Comparison of ENCODE assay signal across 21 cellular contexts in genomic region chr4:7782783-7783182, GRCh38.
DNase-seq lines count a peak whose midpoint lies in the region; ATAC-seq and TF ChIP-seq lines count a peak whose summit lies in the region.
"Had no signal": no experiment of that assay in that cellular context is flagged by ENCODE, and none has a peak within 500 bp of the region (broad histone marks: within the 10 kb centered on the region; RNA-seq: fewer than 3 reads in every experiment).

No MANE protein-coding gene starts in this region.

- peaks cover 70% of the 10 kb centered on the region for H3K36me3 ChIP-seq in adipocyte (ENCODE audit: control insufficient read depth, insufficient read depth, low read length, severe bottlenecking)

- peak overlapping the region; percentile 3 for H3K9ac ChIP-seq in adipocyte (ENCODE audit: low read length)

- in situ Hi-C loops in G401 (cut with HindIII; ENCODE audit: low sequenced_read_pairs): no loop called here

- DNase-seq in activated T-cell treated with anti-CD3 and anti-CD28 coated beads, Interleukin-2, amount 50 U/mL, for 24 hours: no peak
- no peak for DNase-seq in activated T-cell treated with anti-CD3 and anti-CD28 coated beads, Interleukin-2, amount 50 U/mL, for 4 hours
- DNase-seq in GM12865 (ENCODE audit: low read depth) (peak; percentile 53), adipocyte (ENCODE audit: low read depth) (no peak), mesothelial cell of epicardium (ENCODE audit: low spot score in 2 of 2, unreplicated experiment in 2 of 2) (no peak), G401 (ENCODE audit: low spot score) (no peak), immature natural killer cell (no peak), COLO668 (lab: John Stamatoyannopoulos, UW; ENCODE audit: unreplicated experiment) (no peak)
- DNase-seq: activated gamma-delta T cell; CD8-positive, alpha-beta memory T cell; effector CD8-positive, alpha-beta T cell; hypothalamus; MM.1S; NCI-H1694 treated with DMSO at 0.1 percent for 48 hours; NCI-H345; NK-92 treated with Interleukin-12 subunit alpha and Interleukin-12 subunit beta, amount 100 ng/mL, for 24 hours; retina; stimulated activated naive CD8-positive, alpha-beta T cell treated with anti-CD3 and anti-CD28 coated beads, Interleukin-15, amount 100 ng/mL, for 72 hours had no signal

- H3K36me3 Mint-ChIP-seq in activated T-cell treated with anti-CD3 and anti-CD28 coated beads, Interleukin-2, amount 50 U/mL, for 24 hours (ENCODE audit: low read depth): peaks cover 47% of the 10 kb centered on the region
- peaks cover 14% of the 10 kb centered on the region for H3K36me3 Mint-ChIP-seq in activated T-cell treated with anti-CD3 and anti-CD28 coated beads, Interleukin-2, amount 50 U/mL, for 4 hours (ENCODE audit: insufficient read depth)
- H3K36me3 Mint-ChIP-seq in mesothelial cell of epicardium (peaks cover 54% of the 10 kb centered on the region), immature natural killer cell (peaks cover 0 to 4% (median 3%) of the 10 kb centered on the region in 3 donors)

- no peak for ATAC-seq in activated T-cell treated with anti-CD3 and anti-CD28 coated beads, Interleukin-2, amount 50 U/mL, for 4 hours
- ATAC-seq: A549; stimulated activated naive CD8-positive, alpha-beta T cell treated with anti-CD3 and anti-CD28 coated beads, Interleukin-15, amount 100 ng/mL, for 72 hours had no signal

- H3K27me3 Mint-ChIP-seq in activated T-cell treated with anti-CD3 and anti-CD28 coated beads, Interleukin-2, amount 50 U/mL, for 24 hours: no peaks in the 10 kb centered on the region
- no peaks in the 10 kb centered on the region for H3K27me3 Mint-ChIP-seq in activated T-cell treated with anti-CD3 and anti-CD28 coated beads, Interleukin-2, amount 50 U/mL, for 4 hours (ENCODE audit: low read depth)
- no peaks in the 10 kb centered on the region for H3K27me3 Mint-ChIP-seq in mesothelial cell of epicardium (ENCODE audit: low read depth)
- H3K27me3 Mint-ChIP-seq in immature natural killer cell (ENCODE audit: low read depth in 3 of 3): peaks cover 0 to 4% (median 0%) of the 10 kb centered on the region in 3 donors
- H3K27me3 Mint-ChIP-seq: CD8-positive, alpha-beta memory T cell; stimulated activated naive CD8-positive, alpha-beta T cell treated with anti-CD3 and anti-CD28 coated beads, Interleukin-15, amount 100 ng/mL, for 72 hours had no signal

- no peak overlapping the region for H3K4me3 ChIP-seq in GM12865 (ENCODE audit: low read depth, low read length)
- no peak overlapping the region for H3K4me3 ChIP-seq in adipocyte (ENCODE audit: low read length)
- H3K4me3 ChIP-seq: A549, vagina had no signal

- H3K4me3 Mint-ChIP-seq in activated T-cell treated with anti-CD3 and anti-CD28 coated beads, Interleukin-2, amount 50 U/mL, for 24 hours: no peak overlapping the region
- H3K4me3 Mint-ChIP-seq in activated T-cell treated with anti-CD3 and anti-CD28 coated beads, Interleukin-2, amount 50 U/mL, for 4 hours: no peak overlapping the region
- H3K4me3 Mint-ChIP-seq in mesothelial cell of epicardium (no peak overlapping the region), immature natural killer cell (no peak overlapping the region)
- H3K4me3 Mint-ChIP-seq: CD8-positive, alpha-beta memory T cell; stimulated activated naive CD8-positive, alpha-beta T cell treated with anti-CD3 and anti-CD28 coated beads, Interleukin-15, amount 100 ng/mL, for 72 hours had no signal

- peak overlapping the region; percentile 62 for H3K27ac Mint-ChIP-seq in activated T-cell treated with anti-CD3 and anti-CD28 coated beads, Interleukin-2, amount 50 U/mL, for 24 hours
- H3K27ac Mint-ChIP-seq in mesothelial cell of epicardium (peak overlapping the region; percentile 61), immature natural killer cell (peak overlapping the region in 1 of 6 donors; percentile 23)

- no peaks in the 10 kb centered on the region for H3K27me3 ChIP-seq in adipocyte (replicated peaks; ENCODE audit: control insufficient read depth, insufficient read depth, low read length)
- H3K27me3 ChIP-seq: neutrophil, vagina had no signal

- H3K9me3 ChIP-seq in adipocyte (ENCODE audit: control insufficient read depth, low read length): no peaks in the 10 kb centered on the region
- H3K9me3 ChIP-seq: A549, neutrophil, vagina had no signal

- peaks cover 63% of the 10 kb centered on the region for H3K4me1 Mint-ChIP-seq in activated T-cell treated with anti-CD3 and anti-CD28 coated beads, Interleukin-2, amount 50 U/mL, for 24 hours (ENCODE audit: low read depth)
- peaks cover 65% of the 10 kb centered on the region for H3K4me1 Mint-ChIP-seq in activated T-cell treated with anti-CD3 and anti-CD28 coated beads, Interleukin-2, amount 50 U/mL, for 4 hours (ENCODE audit: low read depth)
- H3K4me1 Mint-ChIP-seq in mesothelial cell of epicardium (peaks cover 25% of the 10 kb centered on the region), immature natural killer cell (peaks cover 23 to 27% of the 10 kb centered on the region in 2 donors)

- no peaks in the 10 kb centered on the region for H3K9me3 Mint-ChIP-seq in activated T-cell treated with anti-CD3 and anti-CD28 coated beads, Interleukin-2, amount 50 U/mL, for 24 hours
- no peaks in the 10 kb centered on the region for H3K9me3 Mint-ChIP-seq in activated T-cell treated with anti-CD3 and anti-CD28 coated beads, Interleukin-2, amount 50 U/mL, for 4 hours
- H3K9me3 Mint-ChIP-seq in mesothelial cell of epicardium: no peaks in the 10 kb centered on the region
- no peaks in the 10 kb centered on the region for H3K9me3 Mint-ChIP-seq in immature natural killer cell
- H3K9me3 Mint-ChIP-seq: CD8-positive, alpha-beta memory T cell; stimulated activated naive CD8-positive, alpha-beta T cell treated with anti-CD3 and anti-CD28 coated beads, Interleukin-15, amount 100 ng/mL, for 72 hours had no signal

- TF ChIP-seq CTCF in GM12865 (IDR thresholded peaks at IDR 0.05; ENCODE audit: insufficient read depth, low read depth, low read length, missing control alignments): no peak
- TF ChIP-seq CTCF in mesothelial cell of epicardium (IDR thresholded peaks at IDR 0.05; ENCODE audit: unreplicated experiment): no peak

- H3K4me1 ChIP-seq in adipocyte (ENCODE audit: control insufficient read depth, insufficient read depth, low read length): peaks cover 32% of the 10 kb centered on the region
- H3K4me1 ChIP-seq: A549 had no signal
